In genomic region chr5:54807421-54807820, GRCh38 we compare ENCODE assay signal across 11 cellular contexts.
DNase-seq lines count a peak whose midpoint lies in the region; ATAC-seq, FAIRE-seq and TF ChIP-seq lines count a peak whose summit lies in the region.
"Had no signal": no experiment of that assay in that cellular context is flagged by ENCODE, and none has a peak within 500 bp of the region (broad histone marks: within the 10 kb centered on the region; RNA-seq: fewer than 3 reads in every experiment).

No MANE protein-coding gene starts in this region.

- no peak overlapping the region for H3K4me3 Mint-ChIP-seq in naive thymus-derived CD8-positive, alpha-beta T cell

- CTCF ChIA-PET in HepG2 (lab: Yijun Ruan, JAX; ENCODE audit: low intra/inter-chr PET ratio, low total read pairs): no interaction called here
- CTCF ChIA-PET in K562 (lab: Yijun Ruan, JAX; ENCODE audit: low intra/inter-chr PET ratio): no interaction called here

- H3K4me2 ChIP-seq in HepG2 (ENCODE audit: low read depth, low read length) (no peak overlapping the region), K562 (ENCODE audit: insufficient read depth, low read length) (no peak overlapping the region)

- H3K27ac Mint-ChIP-seq in naive thymus-derived CD8-positive, alpha-beta T cell: no peak overlapping the region

- H3K27ac ChIP-seq in right lobe of liver (no peak overlapping the region), HepG2 (ENCODE audit: extremely low read length, insufficient read depth, low read length) (no peak overlapping the region), K562 (ENCODE audit: extremely low read depth, low read depth, low read length) (no peak overlapping the region)
- H3K27ac ChIP-seq: skin epidermis had no signal

- 46% methylated on average over 1 of the region's 1 CpG for WGBS in right lobe of liver (ENCODE audit: insufficient coverage, low coverage, low lambda C conversion rate, missing lambda C conversion rate)
- 29% methylated on average over 1 of the region's 1 CpG for WGBS in HepG2 (ENCODE audit: low lambda C conversion rate)
- WGBS in K562 (ENCODE audit: insufficient coverage, low coverage, missing lambda C conversion rate): 0% methylated on average over 1 of the region's 1 CpG

- H3K27me3 ChIP-seq in right lobe of liver (no peaks in the 10 kb centered on the region), HepG2 (ENCODE audit: control insufficient read depth in 1 of 2, insufficient read depth in 2 of 2, low read length in 2 of 2) (no peaks in the 10 kb centered on the region), K562 (ENCODE audit: control insufficient read depth in 2 of 2, insufficient read depth in 2 of 2, low read length in 2 of 2) (peaks cover 0 to 12% of the 10 kb centered on the region in 2 experiments; a peak in 2 of 5 replicates)

- no peaks in the 10 kb centered on the region for H3K9me3 ChIP-seq in right lobe of liver
- no peaks in the 10 kb centered on the region for H3K9me3 ChIP-seq in HepG2 (ENCODE audit: low read length)
- no peaks in the 10 kb centered on the region for H3K9me3 ChIP-seq in K562 (replicated peaks; ENCODE audit: control insufficient read depth, insufficient read depth, low read depth, low read length)
- H3K9me3 ChIP-seq: mucosa of descending colon had no signal

- no peak for TF ChIP-seq EP300 in HepG2 (IDR thresholded peaks at IDR 0.05; ENCODE audit: low read depth in 2 of 2, low read length in 2 of 2)
- no peak for TF ChIP-seq EP300 in HepG2 (CRISPR knock-in tag; IDR thresholded peaks at IDR 0.05; ENCODE audit: borderline replicate concordance)
- TF ChIP-seq EP300 in K562 (IDR thresholded peaks at IDR 0.05; ENCODE audit: low read length): no peak

- no peak overlapping the region for H3K9ac ChIP-seq in HepG2 (ENCODE audit: insufficient read depth, low read depth, low read length)
- no peak overlapping the region for H3K9ac ChIP-seq in K562 (ENCODE audit: insufficient read depth in 1 of 2, low read depth in 2 of 2, low read length in 2 of 2)

- H3K9me3 Mint-ChIP-seq in naive thymus-derived CD8-positive, alpha-beta T cell: peaks cover 0 to 23% (median 5%) of the 10 kb centered on the region in 9 donors

- no peaks in the 10 kb centered on the region for H3K4me1 ChIP-seq in right lobe of liver
- no peaks in the 10 kb centered on the region for H3K4me1 ChIP-seq in HepG2 (ENCODE audit: insufficient read depth, low read length)
- H3K4me1 ChIP-seq in K562 (replicated peaks in 1 of 2; ENCODE audit: control insufficient read depth in 2 of 2, insufficient read depth in 2 of 2, low read length in 2 of 2): no peaks in the 10 kb centered on the region

- POLR2A ChIA-PET in HepG2 (lab: Yijun Ruan, JAX) (no interaction called here), K562 (lab: Yijun Ruan, JAX) (interaction anchor here (0.7 kb wide), 1 partner anchor 290 kb away, joined by 3 read pairs; the partner anchor contains the start of gene SNX18)
- POLR2A ChIA-PET in naive thymus-derived CD8-positive, alpha-beta T cell (lab: Charles Lee): no interaction called here

- intact Hi-C loops in right lobe of liver (cut with DNase I) (no loop called here), HepG2 (cut with micrococcal nuclease; ENCODE audit: unreplicated experiment) (no loop called here), K562 (cut with micrococcal nuclease) (no loop called here)

- no peaks in the 10 kb centered on the region for H3K9me1 ChIP-seq in K562 (ENCODE audit: control insufficient read depth, insufficient read depth, low read length)

- TF ChIP-seq CTCF in right lobe of liver (IDR thresholded peaks at IDR 0.05): no peak
- no peak for TF ChIP-seq CTCF in HepG2 (CRISPR knock-in tag; IDR thresholded peaks at IDR 0.05)
- no peak for TF ChIP-seq CTCF in K562 (IDR thresholded peaks at IDR 0.05 in 2 of 3, conservative IDR thresholded peaks at IDR 0.05 in 1 of 3; ENCODE audit: insufficient read depth in 2 of 3, low read depth in 1 of 3, low read length in 3 of 3)

- peaks cover 0 to 1% (median 0%) of the 10 kb centered on the region in 5 donors for H3K27me3 Mint-ChIP-seq in naive thymus-derived CD8-positive, alpha-beta T cell

- H3K36me3 ChIP-seq in right lobe of liver: no peaks in the 10 kb centered on the region
- no peaks in the 10 kb centered on the region for H3K36me3 ChIP-seq in HepG2 (replicated peaks in 1 of 2; ENCODE audit: control insufficient read depth in 1 of 2, insufficient read depth in 2 of 2, low read length in 2 of 2)
- no peaks in the 10 kb centered on the region for H3K36me3 ChIP-seq in K562 (ENCODE audit: control insufficient read depth, insufficient read depth, low read length)

- DNase-seq in right lobe of liver (no peak), HepG2 (ENCODE audit: low spot score) (no peak), K562 (ENCODE audit: extremely low read depth in 1 of 4, low spot score in 3 of 4) (no peak), HK-2 (ENCODE audit: unreplicated experiment) (no peak), occipital lobe (lab: John Stamatoyannopoulos, UW) (no peak)
- DNase-seq in naive thymus-derived CD8-positive, alpha-beta T cell: no peak
- DNase-seq: activated naive CD4-positive, alpha-beta T cell treated with Interleukin-2 at 50 U/mL for 16 hours; mucosa of descending colon had no signal

- H3K36me3 Mint-ChIP-seq in naive thymus-derived CD8-positive, alpha-beta T cell: peaks cover 0 to 8% (median 6%) of the 10 kb centered on the region in 3 donors

- FAIRE-seq in HepG2 (lab: Jason Lieb, UNC) (no peak), K562 (lab: Jason Lieb, UNC) (no peak), islet of Langerhans (lab: Jason Lieb, UNC) (peak; percentile 82)

- no peak overlapping the region for H2AFZ ChIP-seq in HepG2 (ENCODE audit: low read length)
- no peak overlapping the region for H2AFZ ChIP-seq in K562 (ENCODE audit: low read depth, low read length)

- TF ChIP-seq POLR2A in right lobe of liver (IDR thresholded peaks at IDR 0.05): no peak
- TF ChIP-seq POLR2A in HepG2 (IDR thresholded peaks at IDR 0.05; ENCODE audit: insufficient read depth in 1 of 2, low read depth in 2 of 2, low read length in 2 of 2): no peak
- TF ChIP-seq POLR2A in K562 (conservative IDR thresholded peaks at IDR 0.05): no peak

- no TSS peak for BruUV-seq in HepG2 (replicated peaks; lab: Mats Ljungman, UMichigan)
- BruUV-seq in K562 (replicated peaks; lab: Mats Ljungman, UMichigan): no TSS peak

- no peaks in the 10 kb centered on the region for H4K20me1 ChIP-seq in HepG2 (ENCODE audit: insufficient read depth, low read length)
- no peaks in the 10 kb centered on the region for H4K20me1 ChIP-seq in K562 (replicated peaks; ENCODE audit: control insufficient read depth, insufficient read depth, low read length)

- in situ Hi-C loops in HepG2 (cut with HindIII; ENCODE audit: extremely low pct_ligation_motif_present, low pct_unique_long_range_greater_than_20kb): no loop called here
- in situ Hi-C loops in K562 (cut with MboI): no loop called here

- no peak overlapping the region for H3K4me3 ChIP-seq in right lobe of liver
- H3K4me3 ChIP-seq in HepG2 (replicated peaks in 1 of 3; ENCODE audit: insufficient read depth in 1 of 3, low read depth in 2 of 3, low read length in 3 of 3): no peak overlapping the region
- H3K4me3 ChIP-seq in K562: no peak overlapping the region
- H3K4me3 ChIP-seq: mucosa of descending colon, skin epidermis had no signal

- no peak for TF ChIP-seq RAD21 in HepG2 (CRISPR knock-in tag; IDR thresholded peaks at IDR 0.05)
- no peak for TF ChIP-seq RAD21 in K562 (CRISPR knock-in tag; conservative IDR thresholded peaks at IDR 0.05 in 1 of 2, IDR thresholded peaks at IDR 0.05 in 1 of 2)

- ATAC-seq in right lobe of liver (peak; percentile 35 to 94 (median 62)), HepG2 (no peak), K562 (no peak), HG03039 (IDR thresholded peaks at IDR 0.05; ENCODE audit: unreplicated experiment) (no peak)
- no peak for ATAC-seq in naive thymus-derived CD8-positive, alpha-beta T cell
- ATAC-seq: mucosa of descending colon had no signal

- H3K79me2 ChIP-seq in HepG2 (ENCODE audit: insufficient read depth, low read length) (no peaks in the 10 kb centered on the region), K562 (ENCODE audit: control insufficient read depth, insufficient read depth, low read length) (no peaks in the 10 kb centered on the region)

- no peaks in the 10 kb centered on the region for H3K4me1 Mint-ChIP-seq in naive thymus-derived CD8-positive, alpha-beta T cell

TF ChIP-seq in HepG2, 621 proteins besides CTCF, POLR2A, EP300 and RAD21 (continues in another document):
- TF ChIP-seq ZNF577 (CRISPR knock-in tag; IDR thresholded peaks at IDR 0.05; ENCODE audit: borderline replicate concordance, low read depth): no peak

TF ChIP-seq in K562, 482 proteins besides CTCF, POLR2A, EP300 and RAD21:
- TF ChIP-seq ZNF280A (IDR thresholded peaks at IDR 0.05; ENCODE audit: low read depth, partially characterized antibody): no peak
- peak; percentile 11 for TF ChIP-seq MEIS2 (IDR thresholded peaks at IDR 0.05; ENCODE audit: partially characterized antibody)

Comparison
In these comparisons a context has a peak if more than half of its experiments do, and no peak if none do; other contexts are left out.
1. ATAC-seq: peak in right lobe of liver (4 of 4); none in HepG2 (single experiment), K562 (single experiment), naive thymus-derived CD8-positive, alpha-beta T cell (0 of 2) and HG03039 (single experiment).